Comparison of ENCODE assay signal across 1 cellular context in the genomic region with DNA sequence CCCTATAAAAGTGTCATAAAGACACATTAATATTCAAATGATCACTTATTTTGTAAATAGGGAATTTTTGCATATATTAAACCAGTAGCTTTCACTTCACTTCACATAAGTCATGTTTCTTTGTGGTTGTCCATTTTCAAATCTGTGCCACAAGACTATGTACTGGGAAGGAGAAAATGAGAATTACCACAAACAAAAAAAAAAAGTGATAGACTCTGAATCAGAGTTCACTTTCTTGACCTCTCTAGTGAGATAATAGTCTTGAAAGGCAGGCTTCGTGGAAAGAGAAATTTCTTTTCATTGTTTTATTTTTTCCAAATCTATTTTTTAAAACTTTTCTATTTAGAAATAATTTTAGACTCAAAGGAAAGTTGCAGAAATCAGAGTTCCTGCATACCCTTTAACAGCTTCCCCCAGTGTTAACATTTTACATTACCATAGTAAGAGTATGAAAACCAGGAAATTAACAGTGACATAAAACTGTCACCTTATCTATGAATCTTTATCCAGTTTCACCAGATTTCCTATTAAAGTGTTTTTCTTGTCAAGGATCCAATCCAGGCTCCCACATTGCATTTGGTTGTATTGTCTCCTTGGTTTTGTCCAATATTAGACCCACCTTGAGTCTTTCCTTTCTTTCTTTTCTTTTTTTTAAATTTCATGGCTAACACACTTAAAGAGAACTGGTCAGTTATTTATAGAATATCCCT.
TF ChIP-seq lines count a peak whose summit lies in the region.

No MANE protein-coding gene starts in this region.

TF ChIP-seq in HepG2, 621 proteins besides CTCF, POLR2A, EP300 and RAD21 (continued from another document):
- TF ChIP-seq ZNF704 (CRISPR knock-in tag; IDR thresholded peaks at IDR 0.05; ENCODE audit: borderline replicate concordance) (no peak), ZNF382 (CRISPR knock-in tag; IDR thresholded peaks at IDR 0.05; ENCODE audit: borderline replicate concordance) (no peak), AGO1 (IDR thresholded peaks at IDR 0.05; ENCODE audit: low read depth, low read length, poor library complexity, severe bottlenecking) (no peak), ZNF605 (CRISPR knock-in tag; IDR thresholded peaks at IDR 0.05) (no peak), ZBTB14 (CRISPR knock-in tag; IDR thresholded peaks at IDR 0.05) (no peak), IKZF5 (CRISPR knock-in tag; IDR thresholded peaks at IDR 0.05) (no peak), RBFOX2 (IDR thresholded peaks at IDR 0.05; ENCODE audit: low read depth, low read length) (no peak), ZFY (CRISPR knock-in tag; IDR thresholded peaks at IDR 0.05) (no peak)
TF ChIP-seq in HepG2: peak in this region for 0.
